In the genomic region with DNA sequence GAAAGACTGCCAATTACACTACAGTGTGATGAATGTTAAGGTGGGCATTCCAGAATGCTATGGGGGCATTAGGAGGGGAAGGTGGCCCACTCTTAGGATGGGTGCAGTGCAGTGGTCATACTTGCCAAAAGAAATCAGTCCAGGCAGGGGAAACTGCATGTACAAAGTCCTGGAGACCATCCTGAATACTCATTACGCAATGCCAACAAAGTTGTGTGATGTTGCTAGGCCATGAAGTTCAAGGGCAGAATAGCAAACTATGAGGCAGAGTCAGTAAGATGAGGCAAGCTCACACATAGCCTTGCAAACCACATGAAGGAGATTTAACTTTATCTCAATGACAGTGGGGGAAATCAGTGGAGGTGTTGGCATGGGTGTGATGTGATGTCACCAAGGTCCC, we compare ENCODE assay signal across 15 cellular contexts. TPM values are rescaled to one million over a fixed set of nuclear protein-coding genes. Genes with fewer than 3 reads are reported as not detected.
DNase-seq lines count a peak whose midpoint lies in the region; ATAC-seq and TF ChIP-seq lines count a peak whose summit lies in the region.
"Had no signal": no experiment of that assay in that cellular context is flagged by ENCODE, and none has a peak within 500 bp of the region (broad histone marks: within the 10 kb centered on the region; RNA-seq: fewer than 3 reads in every experiment).

No MANE protein-coding gene starts in this region.

- H4K20me1 ChIP-seq in PC-3 (ENCODE audit: low read length) = no peaks in the 10 kb centered on the region

- no peak overlapping the region for H2AFZ ChIP-seq in PC-3 (ENCODE audit: low read length)

- H3K36me3 ChIP-seq in PC-3 (ENCODE audit: low read depth, low read length) = no peaks in the 10 kb centered on the region
- H3K36me3 ChIP-seq: HAP-1 had no signal

- TF ChIP-seq CTCF in PC-3 (conservative IDR thresholded peaks at IDR 0.05; ENCODE audit: low read depth, low read length) = no peak
- TF ChIP-seq CTCF in fibroblast of mammary gland (conservative IDR thresholded peaks at IDR 0.05; ENCODE audit: control insufficient read depth, insufficient read depth, low read depth, low read length) = no peak

- H3K27ac ChIP-seq in PC-3 (ENCODE audit: low read length) = peak overlapping the region; percentile 100

- CTCF ChIA-PET in PC-3 (lab: Charles Lee) = interaction anchor here (1.5 kb wide), 1 partner anchor 54 kb away, joined by 5 read pairs; no protein-coding TSS in a partner anchor

- H3K27me3 ChIP-seq in PC-3 (ENCODE audit: low read length) = no peaks in the 10 kb centered on the region

- ATAC-seq in PC-3 (no peak), GM18867 (IDR thresholded peaks at IDR 0.05; ENCODE audit: unreplicated experiment) (no peak)

- peak overlapping the region; percentile 71 for H3K4me2 ChIP-seq in PC-3 (ENCODE audit: low read length)

- H3K4me3 ChIP-seq in PC-3 (ENCODE audit: low read length) = no peak overlapping the region
- H3K4me3 ChIP-seq in fibroblast of mammary gland (ENCODE audit: control insufficient read depth, low read depth, low read length) = no peak overlapping the region
- H3K4me3 ChIP-seq: HAP-1 had no signal

- H3F3A ChIP-seq in PC-3 (ENCODE audit: low read length, unreplicated experiment) = peaks cover 10% of the 10 kb centered on the region

- H3K9me3 ChIP-seq in PC-3 (ENCODE audit: low read length) = no peaks in the 10 kb centered on the region
- H3K9me3 ChIP-seq: HAP-1 had no signal

- DNase-seq in PC-3 (no peak), amniotic epithelial cell (ENCODE audit: low read depth) (peak; percentile 46), fibroblast of mammary gland (ENCODE audit: low read depth) (peak; percentile 27), renal cortical epithelial cell (ENCODE audit: low read depth) (peak; percentile 19), dedifferentiated amniotic fluid mesenchymal stem cell (ENCODE audit: extremely low spot score) (no peak), T1000 (lab: John Stamatoyannopoulos, UW) (no peak), NOMO-1 (lab: John Stamatoyannopoulos, UW; ENCODE audit: unreplicated experiment in 2 of 2) (no peak)
- DNase-seq: C1 segment of cervical spinal cord, DMS153, NCI-H1092, NCI-H1694, NCI-H69, SHP77 had no signal

- no TSS peak for BruUV-seq in PC-3 (replicated peaks; lab: Mats Ljungman, UMichigan)

- POLR2A ChIA-PET in PC-3 (lab: Charles Lee; ENCODE audit: unreplicated experiment) = no interaction called here

- no peaks in the 10 kb centered on the region for H3K79me2 ChIP-seq in PC-3 (ENCODE audit: low read length)

- peaks cover 61% of the 10 kb centered on the region for H3K4me1 ChIP-seq in PC-3 (ENCODE audit: insufficient read depth, low read length)
- H3K4me1 ChIP-seq: HAP-1 had no signal

- 0 out of 2 replicates have a peak, but pooled peaks cover 3% of the 10 kb centered on the region for H3K9me2 ChIP-seq in PC-3 (replicated peaks; ENCODE audit: low read length)

- intact Hi-C loops in PC-3 (cut with micrococcal nuclease) = loop anchor here (2.0 kb wide), 1 partner anchor 148 kb away; no protein-coding TSS in a partner anchor

- H3K9ac ChIP-seq in PC-3 (ENCODE audit: low read length) = peak overlapping the region; percentile 94

RNA-seq across cellular contexts. Expression of gene SLC35B4, which starts 49.8 kb away (rescaled TPM):
- total RNA-seq in PC-3 (2014; rRNA removed) (34.2 and 45.0 TPM in 2 replicates), renal cortical epithelial cell (11.5 and 12.5 TPM in 2 replicates)

Comparison
In these comparisons a context has a peak if more than half of its experiments do, and no peak if none do; other contexts are left out.
1. DNase-seq: peak in amniotic epithelial cell (single experiment), fibroblast of mammary gland (single experiment) and renal cortical epithelial cell (single experiment); none in PC-3 (single experiment), dedifferentiated amniotic fluid mesenchymal stem cell (single experiment), T1000 (single experiment) and NOMO-1 (0 of 2).